Comparison of ENCODE assay signal across 1 cellular context in genomic region chr20:46088409-46089075, GRCh38.
TF ChIP-seq lines count a peak whose summit lies in the region.

No MANE protein-coding gene starts in this region.

TF ChIP-seq in HCT116, 20 proteins besides CTCF, POLR2A, EP300 and RAD21 (continued from another document):
- TF ChIP-seq, protein P1, sequence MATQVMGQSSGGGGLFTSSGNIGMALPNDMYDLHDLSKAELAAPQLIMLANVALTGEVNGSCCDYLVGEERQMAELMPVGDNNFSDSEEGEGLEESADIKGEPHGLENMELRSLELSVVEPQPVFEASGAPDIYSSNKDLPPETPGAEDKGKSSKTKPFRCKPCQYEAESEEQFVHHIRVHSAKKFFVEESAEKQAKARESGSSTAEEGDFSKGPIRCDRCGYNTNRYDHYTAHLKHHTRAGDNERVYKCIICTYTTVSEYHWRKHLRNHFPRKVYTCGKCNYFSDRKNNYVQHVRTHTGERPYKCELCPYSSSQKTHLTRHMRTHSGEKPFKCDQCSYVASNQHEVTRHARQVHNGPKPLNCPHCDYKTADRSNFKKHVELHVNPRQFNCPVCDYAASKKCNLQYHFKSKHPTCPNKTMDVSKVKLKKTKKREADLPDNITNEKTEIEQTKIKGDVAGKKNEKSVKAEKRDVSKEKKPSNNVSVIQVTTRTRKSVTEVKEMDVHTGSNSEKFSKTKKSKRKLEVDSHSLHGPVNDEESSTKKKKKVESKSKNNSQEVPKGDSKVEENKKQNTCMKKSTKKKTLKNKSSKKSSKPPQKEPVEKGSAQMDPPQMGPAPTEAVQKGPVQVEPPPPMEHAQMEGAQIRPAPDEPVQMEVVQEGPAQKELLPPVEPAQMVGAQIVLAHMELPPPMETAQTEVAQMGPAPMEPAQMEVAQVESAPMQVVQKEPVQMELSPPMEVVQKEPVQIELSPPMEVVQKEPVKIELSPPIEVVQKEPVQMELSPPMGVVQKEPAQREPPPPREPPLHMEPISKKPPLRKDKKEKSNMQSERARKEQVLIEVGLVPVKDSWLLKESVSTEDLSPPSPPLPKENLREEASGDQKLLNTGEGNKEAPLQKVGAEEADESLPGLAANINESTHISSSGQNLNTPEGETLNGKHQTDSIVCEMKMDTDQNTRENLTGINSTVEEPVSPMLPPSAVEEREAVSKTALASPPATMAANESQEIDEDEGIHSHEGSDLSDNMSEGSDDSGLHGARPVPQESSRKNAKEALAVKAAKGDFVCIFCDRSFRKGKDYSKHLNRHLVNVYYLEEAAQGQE (IDR thresholded peaks at IDR 0.05; ENCODE audit: low read depth), result no peak
- TF ChIP-seq SIN3A (IDR thresholded peaks at IDR 0.05; ENCODE audit: low read depth) (no peak), YY1 (IDR thresholded peaks at IDR 0.05; ENCODE audit: extremely low read depth, insufficient replicate concordance, low read depth, low read length) (no peak), ZNF274 (IDR thresholded peaks at IDR 0.05; ENCODE audit: low read depth, low read length) (no peak)
